In genomic region chr19:4471400-4472173, GRCh38 we compare ENCODE assay signal across 8 cellular contexts. TPM values are rescaled to one million over a fixed set of nuclear protein-coding genes. Genes with fewer than 3 reads are reported as not detected.
A peak's percentile ranks its signal among the peaks of the same experiment; 100 is the strongest.
DNase-seq lines count a peak whose midpoint lies in the region; ATAC-seq and TF ChIP-seq lines count a peak whose summit lies in the region.

No MANE protein-coding gene starts in this region.

- peak overlapping the region; percentile 25 for H2BK120ac ChIP-seq in IMR-90 (ENCODE audit: low read depth, low read length)

- peak overlapping the region; percentile 92 for H2AFZ ChIP-seq in IMR-90 (replicated peaks; ENCODE audit: low read length, poor library complexity)
- H2AFZ ChIP-seq in OCI-LY7 (ENCODE audit: low read length): peak overlapping the region; percentile 82; the same call in 1 of the 2 replicates

- H3K18ac ChIP-seq in IMR-90 (ENCODE audit: low read depth, low read length): no peak overlapping the region

- peak overlapping the region; percentile 76 for H4K5ac ChIP-seq in IMR-90 (ENCODE audit: low read depth, low read length)

- peak overlapping the region; percentile 74 for H3K27ac ChIP-seq in IMR-90 (ENCODE audit: insufficient read depth, low read length)
- peak overlapping the region; percentile 88 for H3K27ac ChIP-seq in OCI-LY7 (ENCODE audit: low read depth, low read length, poor library complexity, severe bottlenecking)
- H3K27ac ChIP-seq in esophagus (ENCODE audit: low read depth in 2 of 2, low read length in 1 of 2): peak overlapping the region; percentile 82 to 91

- no peak for TF ChIP-seq RAD21 in IMR-90 (IDR thresholded peaks at IDR 0.05; ENCODE audit: low read length)

- DNase-seq in DMS 273 treated with DMSO at 0.1 percent for 48 hours (lab: John Stamatoyannopoulos, UW) (peak; percentile 100), IMR-90 (peak; percentile 100), OCI-LY7 (ENCODE audit: low spot score) (peak; percentile 100), activated T-cell treated with anti-CD3 and anti-CD28 coated beads for 4 hours (peak; percentile 92), mucosa of gallbladder (ENCODE audit: low spot score) (peak; percentile 99)
- peak; percentile 94 for DNase-seq in stimulated activated CD8-positive, alpha-beta memory T cell treated with anti-CD3 and anti-CD28 coated beads, Interleukin-4, amount 100 ng/mL, for 24 hours (ENCODE audit: low read depth)

- H4K20me1 ChIP-seq in IMR-90 (ENCODE audit: insufficient read depth, low read length): peaks cover 18% of the 10 kb centered on the region
- H4K20me1 ChIP-seq in OCI-LY7 (ENCODE audit: insufficient read depth, low read length): no peaks in the 10 kb centered on the region

- CTCF ChIA-PET in IMR-90 (lab: Yijun Ruan, JAX): no interaction called here
- CTCF ChIA-PET in OCI-LY7 (lab: Charles Lee; ENCODE audit: unreplicated experiment): interaction anchor here (0.5 to 0.9 kb wide), 2 partner anchors 64 to 161 kb away, joined by 3 to 12 read pairs; no protein-coding TSS in a partner anchor

- ATAC-seq in GM21576 (IDR thresholded peaks at IDR 0.05; ENCODE audit: unreplicated experiment) (peak; percentile 85), IMR-90 (ENCODE audit: low read depth) (peak; percentile 90)

- H4K91ac ChIP-seq in IMR-90 (ENCODE audit: insufficient read depth, low read depth, low read length): peak overlapping the region; percentile 29

- H4K8ac ChIP-seq in IMR-90 (ENCODE audit: low read depth in 2 of 2, low read length in 2 of 2): peak overlapping the region; percentile 63 to 93

- H2BK5ac ChIP-seq in IMR-90 (ENCODE audit: low read depth, low read length, poor library complexity, severe bottlenecking): peak overlapping the region; percentile 78

- H3K4me1 ChIP-seq in IMR-90 (ENCODE audit: control insufficient read depth, insufficient read depth, low read length) (peaks cover 4% of the 10 kb centered on the region), OCI-LY7 (ENCODE audit: insufficient read depth, low read length, poor library complexity, severe bottlenecking) (peaks cover 30% of the 10 kb centered on the region), esophagus (ENCODE audit: control insufficient read depth in 2 of 2, insufficient read depth in 2 of 2, low read length in 1 of 2) (peaks cover 13 to 14% of the 10 kb centered on the region in 2 donors)

- TF ChIP-seq CTCF in IMR-90 (conservative IDR thresholded peaks at IDR 0.05; ENCODE audit: low read depth, low read length) (no peak), OCI-LY7 (conservative IDR thresholded peaks at IDR 0.05; ENCODE audit: low read length) (no peak)

- H2BK15ac ChIP-seq in IMR-90 (ENCODE audit: low read depth, low read length): no peak overlapping the region

- 0 out of 2 replicates have a peak overlapping the region, but pooled peaks have one; percentile 42 for H3K56ac ChIP-seq in IMR-90 (ENCODE audit: extremely low read depth, insufficient read depth, low read length)

- H3K36me3 ChIP-seq in IMR-90 (ENCODE audit: control insufficient read depth, insufficient read depth, low read length) (peaks cover 7% of the 10 kb centered on the region; the same call in 1 of the 2 replicates), OCI-LY7 (ENCODE audit: insufficient read depth, low read length) (peaks cover 10% of the 10 kb centered on the region), esophagus (ENCODE audit: control insufficient read depth in 2 of 2, insufficient read depth in 2 of 2, low read length in 1 of 2) (peaks cover 0 to 6% of the 10 kb centered on the region in 2 donors)

- peaks cover 0 to 27% of the 10 kb centered on the region in 2 experiments; a peak in 3 of 4 replicates for H3K79me1 ChIP-seq in IMR-90 (ENCODE audit: low read depth in 1 of 2, low read length in 2 of 2)

- no peaks in the 10 kb centered on the region for H3K27me3 ChIP-seq in IMR-90 (ENCODE audit: control insufficient read depth, insufficient read depth, low read length)
- no peaks in the 10 kb centered on the region for H3K27me3 ChIP-seq in esophagus (ENCODE audit: control insufficient read depth in 1 of 2, insufficient read depth in 2 of 2, low read length in 2 of 2)

- in situ Hi-C loops in IMR-90 (cut with MboI; ENCODE audit: low sequenced_read_pairs): no loop called here

- no TSS peak for BruUV-seq in IMR-90 (replicated peaks; lab: Mats Ljungman, UMichigan)
- BruUV-seq in OCI-LY7 (replicated peaks; lab: Mats Ljungman, UMichigan): no TSS peak

- H3K23ac ChIP-seq in IMR-90 (ENCODE audit: low read depth, low read length): peak overlapping the region; percentile 57

- H3K9ac ChIP-seq in IMR-90 (ENCODE audit: low read depth, low read length): peak overlapping the region; percentile 71

- H3K9me1 ChIP-seq in IMR-90 (ENCODE audit: insufficient read depth, low read length): 0 out of 2 replicates have a peak, but pooled peaks cover 2% of the 10 kb centered on the region

- H3K4me3 ChIP-seq in IMR-90 (ENCODE audit: insufficient read depth, low read depth, low read length): peak overlapping the region; percentile 49
- H3K4me3 ChIP-seq in OCI-LY7 (ENCODE audit: low read depth, low read length, poor library complexity, severe bottlenecking): peak overlapping the region; percentile 98
- peak overlapping the region; percentile 47 to 95 for H3K4me3 ChIP-seq in esophagus (ENCODE audit: low read depth in 1 of 2, low read length in 2 of 2)

- H3K14ac ChIP-seq in IMR-90 (replicated peaks; ENCODE audit: low read depth, low read length): peak overlapping the region; percentile 66

- POLR2A ChIA-PET in IMR-90 (lab: Charles Lee; ENCODE audit: unreplicated experiment): interaction anchor here (0.5 kb wide), 3 partner anchors 10 to 898 kb away, joined by 3 to 5 read pairs (median 3); no protein-coding TSS in a partner anchor
- POLR2A ChIA-PET in OCI-LY7 (lab: Charles Lee): interaction anchor here (0.6 to 1.6 kb wide), 6 partner anchors 13 to 332 kb away, joined by 3 to 9 read pairs (median 4); partner anchors contain the start of gene CHAF1A

- H2BK20ac ChIP-seq in IMR-90 (ENCODE audit: low read depth, low read length): no peak overlapping the region

- H3K9me2 ChIP-seq in OCI-LY7 (ENCODE audit: insufficient read depth, low read length): no peaks in the 10 kb centered on the region

- WGBS in IMR-90 (ENCODE audit: extremely low coverage in 2 of 2, insufficient read length in 1 of 2), 2 experiments: 3% methylated on average over 8 of the region's 33 CpGs; no CpG with 5 or more reads in 1 of the 2 experiments
- 0 to 1% methylated on average over 33 of the region's 33 CpGs for WGBS in esophagus, 2 donors

- peak; percentile 65; the same call in 1 of the 2 replicates for TF ChIP-seq POLR2A in IMR-90 (IDR thresholded peaks at IDR 0.05; ENCODE audit: low read depth, low read length)

- peaks cover 27% of the 10 kb centered on the region for H3K79me2 ChIP-seq in OCI-LY7 (ENCODE audit: insufficient read depth, low read depth, low read length)

- peak overlapping the region; percentile 64 for H3K4ac ChIP-seq in IMR-90 (ENCODE audit: low read depth, low read length)

- peak overlapping the region; percentile 74 for H3K4me2 ChIP-seq in IMR-90 (ENCODE audit: low read depth, low read length)
- H3K4me2 ChIP-seq in OCI-LY7 (ENCODE audit: low read length): peak overlapping the region; percentile 71

- peak overlapping the region; percentile 41 for H2AK5ac ChIP-seq in IMR-90 (ENCODE audit: low read depth, low read length)

- dilution Hi-C loops in IMR-90 (cut with HindIII; ENCODE audit: low sequenced_read_pairs, unreplicated experiment): no loop called here

- no peaks in the 10 kb centered on the region for H3K9me3 ChIP-seq in IMR-90 (ENCODE audit: control insufficient read depth, insufficient read depth, low read length)
- H3K9me3 ChIP-seq in OCI-LY7 (ENCODE audit: low read length): no peaks in the 10 kb centered on the region
- no peaks in the 10 kb centered on the region for H3K9me3 ChIP-seq in esophagus (ENCODE audit: control insufficient read depth in 2 of 2, insufficient read depth in 1 of 2, low read depth in 1 of 2, low read length in 1 of 2)

- intact Hi-C loops in IMR-90 (cut with micrococcal nuclease) (loop anchor here (5.0 kb wide), 1 partner anchor 166 kb away; the partner anchor contains the start of gene TNFAIP8L1), OCI-LY7 (cut with micrococcal nuclease; ENCODE audit: unreplicated experiment) (loop anchor here (5.0 kb wide), 1 partner anchor 69 kb away; the partner anchor contains the start of genes CHAF1A and SH3GL1)

- H2AK9ac ChIP-seq in IMR-90 (replicated peaks; ENCODE audit: low read depth, low read length, poor library complexity): peak overlapping the region; percentile 57

TF ChIP-seq in IMR-90, 13 proteins besides CTCF, POLR2A, EP300 and RAD21 (continues in another document):
- TF ChIP-seq MAZ (IDR thresholded peaks at IDR 0.05; ENCODE audit: borderline replicate concordance, low read depth, low read length): no peak
- peak; percentile 85 for TF ChIP-seq BHLHE40 (IDR thresholded peaks at IDR 0.05; ENCODE audit: low read depth, low read length)
- peak; percentile 83 for TF ChIP-seq FOS (IDR thresholded peaks at IDR 0.05; ENCODE audit: low read depth, low read length)

RNA-seq across cellular contexts. Expression of gene HDGFL2, which starts 0.5 kb away (rescaled TPM):
- total RNA-seq in IMR-90 (2012; rRNA removed) (35.8 and 45.5 TPM in 2 replicates), OCI-LY7 (2022) (77.3 and 85.9 TPM in 2 replicates), mucosa of gallbladder (54.4 TPM)
- polyA plus RNA-seq in IMR-90 (2012; rRNA removed) (48.5 and 53.0 TPM in 2 replicates), esophagus (10 to 100 TPM; 23.3 to 57.5 TPM)
- polyA plus RNA-seq in IMR-90 (2012; cell fraction: cytosol; rRNA removed): 52.7 and 54.3 TPM in 2 replicates
- polyA plus RNA-seq in IMR-90 (2012; cell fraction: nucleus; rRNA removed; ENCODE audit: low replicate concordance): 90.4 and 123 TPM in 2 replicates
- 54.5 and 79.9 TPM in 2 replicates for total RNA-seq in OCI-LY7 (2014; rRNA removed; shearing (Covaris generic))

RNA-seq across cellular contexts. Expression of gene UBXN6, which starts 14.0 kb away (rescaled TPM):
- total RNA-seq in IMR-90 (2012; rRNA removed) (74.2 and 84.2 TPM in 2 replicates), OCI-LY7 (2022) (51.9 and 57.0 TPM in 2 replicates), mucosa of gallbladder (134 TPM)
- polyA plus RNA-seq in IMR-90 (2012; rRNA removed) (86.5 and 98.3 TPM in 2 replicates), esophagus (10 to 100 TPM; 71.3 to 82.8 TPM)
- 112 and 127 TPM in 2 replicates for polyA plus RNA-seq in IMR-90 (2012; cell fraction: cytosol; rRNA removed)
- polyA plus RNA-seq in IMR-90 (2012; cell fraction: nucleus; rRNA removed; ENCODE audit: low replicate concordance): 144 and 228 TPM in 2 replicates
- 42.3 and 43.5 TPM in 2 replicates for total RNA-seq in OCI-LY7 (2014; rRNA removed; shearing (Covaris generic))

RNA-seq across cellular contexts. Expression of gene PLIN4, which starts 46.7 kb away (rescaled TPM):
- total RNA-seq in IMR-90 (2012; rRNA removed) (under 0.01 TPM in 2 replicates), OCI-LY7 (2022) (0.24 and 0.32 TPM in 2 replicates), mucosa of gallbladder (36.4 TPM)
- polyA plus RNA-seq in IMR-90 (2012; rRNA removed) (0.07 and 0.09 TPM in 2 replicates), esophagus (1 to 10 TPM; 2.8 to 4.1 TPM)
- 0.09 and 0.10 TPM in 2 replicates for polyA plus RNA-seq in IMR-90 (2012; cell fraction: cytosol; rRNA removed)
- polyA plus RNA-seq in IMR-90 (2012; cell fraction: nucleus; rRNA removed; ENCODE audit: low replicate concordance): 0.09 and 0.20 TPM in 2 replicates
- 0.13 TPM in 1 of 2 replicates, not detected in the other for total RNA-seq in OCI-LY7 (2014; rRNA removed; shearing (Covaris generic))

Comparison
In these comparisons a context has a peak if more than half of its experiments do, and no peak if none do; other contexts are left out.
1. Peak in every context shown above with its lines: DNase-seq, ATAC-seq, H3K4me3 ChIP-seq and H3K27ac ChIP-seq.
2. RNA of gene PLIN4, which starts 46.7 kb away (total RNA-seq): 36.4 TPM in mucosa of gallbladder (single experiment); 0.13 to 0.32 TPM in OCI-LY7 and under 0.01 TPM in IMR-90; every median in the first group is over 10 times any median in the second.